In genomic region chr2:58319481-58319880, GRCh38 we compare ENCODE assay signal across 2 cellular contexts.
TF ChIP-seq lines count a peak whose summit lies in the region.

No MANE protein-coding gene starts in this region.

TF ChIP-seq in HepG2, 621 proteins besides CTCF, POLR2A, EP300 and RAD21:
- TF ChIP-seq TRIM22 (IDR thresholded peaks at IDR 0.05) (no peak), MAFF (IDR thresholded peaks at IDR 0.05; ENCODE audit: low read depth, low read length) (peak; percentile 31; the same call in 1 of the 2 replicates), MAFK (conservative IDR thresholded peaks at IDR 0.05 in 1 of 2, IDR thresholded peaks at IDR 0.05 in 1 of 2; ENCODE audit: low read length in 2 of 2) (peak; percentile 16 to 59; a peak in 2 of 4 replicates)

TF ChIP-seq in H1, 55 proteins besides CTCF, POLR2A, EP300 and RAD21:
- TF ChIP-seq BRCA1 (IDR thresholded peaks at IDR 0.05; ENCODE audit: low read depth, low read length) (no peak), E2F6 (IDR thresholded peaks at IDR 0.05) (no peak), TAF1 (IDR thresholded peaks at IDR 0.05; ENCODE audit: low read depth, low read length) (no peak), CHD1 (IDR thresholded peaks at IDR 0.05; ENCODE audit: low read depth, low read length) (no peak), MAFK (IDR thresholded peaks at IDR 0.05; ENCODE audit: low read depth, low read length) (no peak)
